20 cellular contexts compared by ENCODE assay signal in genomic region chr2:64922482-64923384, GRCh38.
DNase-seq lines count a peak whose midpoint lies in the region; ATAC-seq and TF ChIP-seq lines count a peak whose summit lies in the region.
"Had no signal": no experiment of that assay in that cellular context is flagged by ENCODE, and none has a peak within 500 bp of the region (broad histone marks: within the 10 kb centered on the region; RNA-seq: fewer than 3 reads in every experiment).

No MANE protein-coding gene starts in this region.

- no peak overlapping the region for H3K4me3 Mint-ChIP-seq in activated naive CD4-positive, alpha-beta T cell treated with anti-CD3 and anti-CD28 coated beads, Interleukin-2, amount 10 ng/mL, durations not matched to agents 7 days and 5 days
- H3K4me3 Mint-ChIP-seq in WTC11: no peak overlapping the region
- H3K4me3 Mint-ChIP-seq: activated CD4-positive, alpha-beta T cell treated with anti-CD3 and anti-CD28 coated beads, Interleukin-2, amount 10 ng/mL, durations not matched to agents 7 days and 5 days had no signal

- H3K36me3 ChIP-seq in right lobe of liver: no peaks in the 10 kb centered on the region
- H3K36me3 ChIP-seq in testis (ENCODE audit: low read depth, missing control alignments): no peaks in the 10 kb centered on the region
- H3K36me3 ChIP-seq: colonic mucosa, right atrium auricular region had no signal

- TF ChIP-seq POLR2A in right lobe of liver (IDR thresholded peaks at IDR 0.05) (no peak), testis (IDR thresholded peaks at IDR 0.05) (no peak)

- H3K27me3 Mint-ChIP-seq in activated naive CD4-positive, alpha-beta T cell treated with anti-CD3 and anti-CD28 coated beads, Interleukin-2, amount 10 ng/mL, durations not matched to agents 7 days and 5 days: peaks cover 9% of the 10 kb centered on the region
- H3K27me3 Mint-ChIP-seq in WTC11 (ENCODE audit: low read depth): peaks cover 58% of the 10 kb centered on the region
- H3K27me3 Mint-ChIP-seq: activated CD4-positive, alpha-beta T cell treated with anti-CD3 and anti-CD28 coated beads, Interleukin-2, amount 10 ng/mL, durations not matched to agents 7 days and 5 days had no signal

- peak overlapping the region; percentile 40 to 65 for H3K27ac Mint-ChIP-seq in activated naive CD4-positive, alpha-beta T cell treated with anti-CD3 and anti-CD28 coated beads, Interleukin-2, amount 50 U/mL, for 72 hours
- H3K27ac Mint-ChIP-seq in activated naive CD4-positive, alpha-beta T cell treated with anti-CD3 and anti-CD28 coated beads, Interleukin-2, amount 10 ng/mL, durations not matched to agents 7 days and 5 days: no peak overlapping the region
- H3K27ac Mint-ChIP-seq in WTC11: no peak overlapping the region
- H3K27ac Mint-ChIP-seq: activated CD4-positive, alpha-beta T cell treated with anti-CD3 and anti-CD28 coated beads, Interleukin-2, amount 10 ng/mL, durations not matched to agents 7 days and 5 days had no signal

- H3K36me3 Mint-ChIP-seq in activated naive CD4-positive, alpha-beta T cell treated with anti-CD3 and anti-CD28 coated beads, Interleukin-2, amount 50 U/mL, for 72 hours: peaks cover 5 to 20% of the 10 kb centered on the region in 2 donors
- H3K36me3 Mint-ChIP-seq in activated naive CD4-positive, alpha-beta T cell treated with anti-CD3 and anti-CD28 coated beads, Interleukin-2, amount 10 ng/mL, durations not matched to agents 7 days and 5 days: peaks cover 5% of the 10 kb centered on the region
- peaks cover 24% of the 10 kb centered on the region for H3K36me3 Mint-ChIP-seq in WTC11

- intact Hi-C loops in right lobe of liver (cut with DNase I): no loop called here
- intact Hi-C loops in testis (cut with DNase I; ENCODE audit: low total_unique reads): loop anchor here (5.0 kb wide), 1 partner anchor 65 kb away; the partner anchor contains the start of gene SLC1A4

- TF ChIP-seq CTCF in WTC11 (IDR thresholded peaks at IDR 0.05): no peak; the same call in 1 of the 2 replicates
- no peak for TF ChIP-seq CTCF in right lobe of liver (IDR thresholded peaks at IDR 0.05)
- no peak for TF ChIP-seq CTCF in testis (IDR thresholded peaks at IDR 0.05)

- 39% methylated on average over 8 of the region's 14 CpGs for WGBS in right lobe of liver (ENCODE audit: insufficient coverage, low coverage, low lambda C conversion rate, missing lambda C conversion rate)
- WGBS in testis, 2 donors: 59 to 67% methylated on average over 14 of the region's 14 CpGs

- POLR2A ChIA-PET in WTC11 (lab: Charles Lee): no interaction called here

- CTCF ChIA-PET in activated naive CD4-positive, alpha-beta T cell treated with anti-CD3 and anti-CD28 coated beads, Interleukin-2, amount 10 ng/mL, durations not matched to agents 7 days and 5 days (lab: Charles Lee): interaction anchor here (0.7 to 1.3 kb wide), 3 partner anchors 16 to 142 kb away, joined by 3 read pairs; no protein-coding TSS in a partner anchor
- CTCF ChIA-PET in WTC11 (lab: Charles Lee): interaction anchor here (0.5 to 2.3 kb wide), 35 partner anchors 9 to 664 kb away, joined by 3 to 18 read pairs (median 5); partner anchors contain the start of genes CEP68 and SERTAD2

- H3K4me1 ChIP-seq in right lobe of liver: peaks cover 0 to 25% (median 7%) of the 10 kb centered on the region in 4 donors
- peaks cover 7% of the 10 kb centered on the region for H3K4me1 ChIP-seq in testis

- DNase-seq in activated naive CD4-positive, alpha-beta T cell treated with anti-CD3 and anti-CD28 coated beads, Interleukin-2, amount 50 U/mL, for 72 hours (ENCODE audit: low spot score in 2 of 2): no peak
- DNase-seq in activated naive CD4-positive, alpha-beta T cell treated with anti-CD3 and anti-CD28 coated beads, Interleukin-2, amount 10 ng/mL, durations not matched to agents 7 days and 5 days: no peak
- DNase-seq in WTC11 (ENCODE audit: low spot score) (peak; percentile 54), right lobe of liver (peak in 2 of 3 donors; percentile 75 to 76), testis (peak; percentile 59)
- DNase-seq in stimulated activated CD4-positive, alpha-beta T cell treated with anti-CD3 and anti-CD28 coated beads, Interleukin-12 subunit alpha, Interleukin-12 subunit beta, amount 100 ng/mL, for 4 hours: no peak
- DNase-seq: activated CD4-positive, alpha-beta T cell treated with anti-CD3 and anti-CD28 coated beads, Interleukin-2, amount 10 ng/mL, durations not matched to agents 7 days and 5 days; activated naive CD4-positive, alpha-beta T cell treated with anti-CD3 and anti-CD28 coated beads, Interleukin-2, amount 50 U/mL, for 16 hours; activated T-cell treated with anti-CD3 and anti-CD28 coated beads for 4 hours; colonic mucosa; NCI-H1092; NCI-H2081; NCI-H524 treated with DMSO at 0.1 percent for 48 hours; stimulated activated naive CD4-positive, alpha-beta T cell treated with Interleukin-2 at 50 U/mL for 16 hours; trophoblast cell had no signal

- H3K9me3 Mint-ChIP-seq in activated naive CD4-positive, alpha-beta T cell treated with anti-CD3 and anti-CD28 coated beads, Interleukin-2, amount 50 U/mL, for 72 hours: peaks cover 0 to 15% of the 10 kb centered on the region in 2 donors
- H3K9me3 Mint-ChIP-seq in activated naive CD4-positive, alpha-beta T cell treated with anti-CD3 and anti-CD28 coated beads, Interleukin-2, amount 10 ng/mL, durations not matched to agents 7 days and 5 days: peaks cover 18% of the 10 kb centered on the region
- H3K9me3 Mint-ChIP-seq in WTC11: peaks cover 26% of the 10 kb centered on the region

- H3K4me3 ChIP-seq in right lobe of liver (no peak overlapping the region), testis (no peak overlapping the region)
- H3K4me3 ChIP-seq: colonic mucosa, right atrium auricular region, SK-N-MC had no signal

- peak overlapping the region in 2 of 3 donors; percentile 35 to 85 for H3K27ac ChIP-seq in right lobe of liver
- no peak overlapping the region for H3K27ac ChIP-seq in testis
- H3K27ac ChIP-seq: C4-2B, colonic mucosa, right atrium auricular region, SK-N-MC had no signal

- ATAC-seq in activated naive CD4-positive, alpha-beta T cell treated with anti-CD3 and anti-CD28 coated beads, Interleukin-2, amount 50 U/mL, for 72 hours: no peak
- ATAC-seq in WTC11 (peak; percentile 50), right lobe of liver (peak; percentile 75 to 89 (median 86)), GM19035 (IDR thresholded peaks at IDR 0.05; ENCODE audit: unreplicated experiment) (no peak), GM18870 (IDR thresholded peaks at IDR 0.05; ENCODE audit: unreplicated experiment) (no peak)

- H3K9me3 ChIP-seq in right lobe of liver (no peaks in the 10 kb centered on the region), testis (no peaks in the 10 kb centered on the region)
- H3K9me3 ChIP-seq: colonic mucosa had no signal

- H3K27me3 ChIP-seq in right lobe of liver (no peaks in the 10 kb centered on the region), testis (no peaks in the 10 kb centered on the region)
- H3K27me3 ChIP-seq: colonic mucosa, right atrium auricular region had no signal

- H3K4me1 Mint-ChIP-seq in activated naive CD4-positive, alpha-beta T cell treated with anti-CD3 and anti-CD28 coated beads, Interleukin-2, amount 10 ng/mL, durations not matched to agents 7 days and 5 days: peaks cover 22% of the 10 kb centered on the region
- H3K4me1 Mint-ChIP-seq in WTC11: peaks cover 25% of the 10 kb centered on the region

TF ChIP-seq in WTC11, 78 proteins besides CTCF, POLR2A, EP300 and RAD21 (continues in another document):
- no peak for TF ChIP-seq SP1 (CRISPR knock-in tag; conservative IDR thresholded peaks at IDR 0.05)
- TF ChIP-seq FOXP1 (CRISPR knock-in tag; IDR thresholded peaks at IDR 0.05; ENCODE audit: borderline replicate concordance): no peak
- TF ChIP-seq TEAD1 (CRISPR knock-in tag; IDR thresholded peaks at IDR 0.05): no peak
- TF ChIP-seq ZNF263 (CRISPR knock-in tag; IDR thresholded peaks at IDR 0.05; ENCODE audit: low read depth): no peak
- TF ChIP-seq ZNF396 (CRISPR knock-in tag; IDR thresholded peaks at IDR 0.05; ENCODE audit: borderline replicate concordance): no peak
- TF ChIP-seq KAT7 (CRISPR knock-in tag; IDR thresholded peaks at IDR 0.05; ENCODE audit: borderline replicate concordance): no peak
- no peak for TF ChIP-seq ZNF281 (CRISPR knock-in tag; IDR thresholded peaks at IDR 0.05)
- no peak for TF ChIP-seq GABPB1 (CRISPR knock-in tag; IDR thresholded peaks at IDR 0.05)
- TF ChIP-seq ZNF138 (CRISPR knock-in tag; conservative IDR thresholded peaks at IDR 0.05): no peak
- no peak for TF ChIP-seq RELA (CRISPR knock-in tag; IDR thresholded peaks at IDR 0.05; ENCODE audit: borderline replicate concordance)

Comparison
In these comparisons a context has a peak if more than half of its experiments do, and no peak if none do; other contexts are left out.
1. H3K27ac Mint-ChIP-seq: peak in activated naive CD4-positive, alpha-beta T cell treated with anti-CD3 and anti-CD28 coated beads, Interleukin-2, amount 50 U/mL, for 72 hours (2 of 2); none in activated naive CD4-positive, alpha-beta T cell treated with anti-CD3 and anti-CD28 coated beads, Interleukin-2, amount 10 ng/mL, durations not matched to agents 7 days and 5 days (single experiment) and WTC11 (single experiment).
2. ATAC-seq: peak in WTC11 (single experiment) and right lobe of liver (4 of 4); none in activated naive CD4-positive, alpha-beta T cell treated with anti-CD3 and anti-CD28 coated beads, Interleukin-2, amount 50 U/mL, for 72 hours (0 of 2), GM19035 (single experiment) and GM18870 (single experiment).
3. DNase-seq: peak in WTC11 (single experiment), right lobe of liver (2 of 3) and testis (single experiment); none in activated naive CD4-positive, alpha-beta T cell treated with anti-CD3 and anti-CD28 coated beads, Interleukin-2, amount 50 U/mL, for 72 hours (0 of 2), activated naive CD4-positive, alpha-beta T cell treated with anti-CD3 and anti-CD28 coated beads, Interleukin-2, amount 10 ng/mL, durations not matched to agents 7 days and 5 days (single experiment) and stimulated activated CD4-positive, alpha-beta T cell treated with anti-CD3 and anti-CD28 coated beads, Interleukin-12 subunit alpha, Interleukin-12 subunit beta, amount 100 ng/mL, for 4 hours (single experiment).
4. H3K27ac ChIP-seq: peak in right lobe of liver (2 of 3); none in testis (0 of 2).